13 cellular contexts compared by ENCODE assay signal in genomic region chr18:50398099-50398498, GRCh38. TPM values are rescaled to one million over a fixed set of nuclear protein-coding genes. Genes with fewer than 3 reads are reported as not detected.
"Had no signal": no experiment of that assay in that cellular context is flagged by ENCODE, and none has a peak within 500 bp of the region (broad histone marks: within the 10 kb centered on the region; RNA-seq: fewer than 3 reads in every experiment).

No MANE protein-coding gene starts in this region.

- H3K4me3 ChIP-seq: gastrocnemius medialis, tibial nerve had no signal

- H3K4me3 Mint-ChIP-seq: activated CD4-positive, alpha-beta memory T cell treated with anti-CD3 and anti-CD28 coated beads, Interleukin-2, amount 10 ng/mL, durations not matched to agents 7 days and 5 days; activated naive CD8-positive, alpha-beta T cell treated with anti-CD3 and anti-CD28 coated beads, Interleukin-2, amount 10 ng/mL, durations not matched to agents 7 days and 5 days; stimulated activated memory B cell treated with anti-CD40 and anti-IgM and Interleukin-4, amounts not matched to agents 10 μg/mL and 1 μg/mL and 100 μg/mL, for 72 hours had no signal

- H3K4me1 ChIP-seq: gastrocnemius medialis had no signal

- H3K9me3 ChIP-seq: gastrocnemius medialis, tibial nerve had no signal

- DNase-seq: activated CD4-positive, alpha-beta memory T cell treated with anti-CD3 and anti-CD28 coated beads, Interleukin-2, amount 10 ng/mL, durations not matched to agents 7 days and 5 days; activated gamma-delta T cell; activated naive CD8-positive, alpha-beta T cell treated with anti-CD3 and anti-CD28 coated beads, Interleukin-2, amount 10 ng/mL, durations not matched to agents 7 days and 5 days; activated T-cell treated with anti-CD3 and anti-CD28 coated beads, Interleukin-2, amount 50 U/mL, for 48 hours; anterior cingulate cortex; gastrocnemius medialis; hypothalamus; mammary epithelial cell; right cardiac atrium; small intestine; T1000 had no signal

- H3K9me3 Mint-ChIP-seq: activated CD4-positive, alpha-beta memory T cell treated with anti-CD3 and anti-CD28 coated beads, Interleukin-2, amount 10 ng/mL, durations not matched to agents 7 days and 5 days; activated naive CD8-positive, alpha-beta T cell treated with anti-CD3 and anti-CD28 coated beads, Interleukin-2, amount 10 ng/mL, durations not matched to agents 7 days and 5 days had no signal

- H3K36me3 ChIP-seq: gastrocnemius medialis, tibial nerve had no signal

- H3K27ac Mint-ChIP-seq: activated CD4-positive, alpha-beta memory T cell treated with anti-CD3 and anti-CD28 coated beads, Interleukin-2, amount 10 ng/mL, durations not matched to agents 7 days and 5 days; activated naive CD8-positive, alpha-beta T cell treated with anti-CD3 and anti-CD28 coated beads, Interleukin-2, amount 10 ng/mL, durations not matched to agents 7 days and 5 days; stimulated activated memory B cell treated with anti-CD40 and anti-IgM and Interleukin-4, amounts not matched to agents 10 μg/mL and 1 μg/mL and 100 μg/mL, for 72 hours had no signal

- H3K27ac ChIP-seq: gastrocnemius medialis, tibial nerve had no signal

RNA-seq across cellular contexts. Expression of gene SKA1, which starts 23.3 kb away (rescaled TPM):
- total RNA-seq: tibial nerve had no signal
